ENCODE assay signal across 28 cellular contexts in the genomic region with DNA sequence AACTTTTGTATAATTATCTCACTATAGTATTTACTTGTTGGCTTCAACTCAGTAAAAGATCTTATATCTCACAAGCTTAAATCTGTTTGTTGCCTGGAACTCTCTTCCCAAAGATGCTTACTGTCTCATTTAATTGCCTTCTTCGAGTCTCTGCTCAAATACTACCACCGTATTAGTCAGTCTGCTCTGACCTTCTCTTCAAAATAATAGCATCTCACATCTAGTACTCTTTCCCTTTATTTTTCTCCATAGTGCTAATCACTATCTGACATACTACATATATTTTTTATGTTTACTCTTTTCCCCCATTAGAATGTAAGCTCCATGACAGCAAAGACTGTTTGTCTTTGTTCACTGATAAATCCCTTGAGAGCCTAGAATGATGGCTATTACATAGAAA. TPM values are rescaled to one million over a fixed set of nuclear protein-coding genes. Genes with fewer than 3 reads are reported as not detected.
DNase-seq lines count a peak whose midpoint lies in the region; FAIRE-seq and TF ChIP-seq lines count a peak whose summit lies in the region.
"Had no signal": no experiment of that assay in that cellular context is flagged by ENCODE, and none has a peak within 500 bp of the region (broad histone marks: within the 10 kb centered on the region; RNA-seq: fewer than 3 reads in every experiment).

No MANE protein-coding gene starts in this region.

- no peaks in the 10 kb centered on the region for H3K27me3 ChIP-seq in WERI-Rb-1 (ENCODE audit: insufficient read depth, low read depth, severe bottlenecking)
- no peaks in the 10 kb centered on the region for H3K27me3 ChIP-seq in ascending aorta
- H3K27me3 ChIP-seq in hepatocyte = no peaks in the 10 kb centered on the region
- no peaks in the 10 kb centered on the region for H3K27me3 ChIP-seq in thyroid gland
- H3K27me3 ChIP-seq: MG63, SJSA1 had no signal

- H3K79me2 ChIP-seq in hepatocyte = no peaks in the 10 kb centered on the region

- peak; percentile 67 for DNase-seq in NCI-H82 (lab: John Stamatoyannopoulos, UW)
- no peak for DNase-seq in WERI-Rb-1
- no peak for DNase-seq in osteocyte (ENCODE audit: extremely low spot score, unreplicated experiment)
- DNase-seq in ascending aorta (ENCODE audit: low spot score in 2 of 2) = no peak
- DNase-seq in hepatocyte (ENCODE audit: low spot score) = no peak
- no peak for DNase-seq in thyroid gland
- DNase-seq: C1 segment of cervical spinal cord; Caco-2; CD4-positive, alpha-beta memory T cell; DMS 273 treated with DMSO at 0.1 percent for 48 hours; DMS79; EL; KG1; MG63; NCI-H1105 treated with DMSO at 0.1 percent for 48 hours; NCI-H146; NCI-H1930; NCI-H2107; NCI-H446; NCI-H524 treated with DMSO at 0.1 percent for 48 hours; NCI-H774; PC-9; Right ventricle myocardium superior; RPMI8226 had no signal

- peak overlapping the region; percentile 37 for H3K27ac ChIP-seq in WERI-Rb-1
- no peak overlapping the region for H3K27ac ChIP-seq in ascending aorta
- H3K27ac ChIP-seq in hepatocyte = no peak overlapping the region
- no peak overlapping the region for H3K27ac ChIP-seq in thyroid gland
- H3K27ac ChIP-seq: PC-9, SJSA1 had no signal

- peak; percentile 8 for FAIRE-seq in G401.6 (lab: Jason Lieb, UNC)
- FAIRE-seq: GM12892, H54 had no signal

- no peak overlapping the region for H3K4me3 ChIP-seq in WERI-Rb-1 (ENCODE audit: low read depth, low read length)
- no peak overlapping the region for H3K4me3 ChIP-seq in ascending aorta
- no peak overlapping the region for H3K4me3 ChIP-seq in hepatocyte
- no peak overlapping the region for H3K4me3 ChIP-seq in thyroid gland (replicated peaks in 1 of 3)
- H3K4me3 ChIP-seq: MG63, PC-9, SJSA1 had no signal

- no peak overlapping the region for H3K4me3 Mint-ChIP-seq in osteocyte (ENCODE audit: unreplicated experiment)
- H3K4me3 Mint-ChIP-seq: CD4-positive, alpha-beta memory T cell had no signal

- H3K4me1 ChIP-seq in ascending aorta (no peaks in the 10 kb centered on the region), hepatocyte (ENCODE audit: insufficient read depth) (no peaks in the 10 kb centered on the region), thyroid gland (no peaks in the 10 kb centered on the region)
- H3K4me1 ChIP-seq: Caco-2, SJSA1 had no signal

- peak overlapping the region; percentile 0 for H3K27ac Mint-ChIP-seq in osteocyte (ENCODE audit: unreplicated experiment)

- intact Hi-C loops in ascending aorta (cut with DNase I) = no loop called here
- intact Hi-C loops in thyroid gland (cut with DNase I) = no loop called here

- peaks cover 61% of the 10 kb centered on the region for H3K36me3 Mint-ChIP-seq in osteocyte (ENCODE audit: unreplicated experiment)

- peaks cover 16% of the 10 kb centered on the region for H3K36me3 ChIP-seq in WERI-Rb-1
- H3K36me3 ChIP-seq in ascending aorta = peaks cover 42 to 48% of the 10 kb centered on the region in 2 donors
- no peaks in the 10 kb centered on the region for H3K36me3 ChIP-seq in hepatocyte (replicated peaks; ENCODE audit: insufficient read depth, low read depth)
- H3K36me3 ChIP-seq in thyroid gland = peaks cover 18 to 40% of the 10 kb centered on the region in 2 donors

- no peaks in the 10 kb centered on the region for H3K9me3 Mint-ChIP-seq in osteocyte (ENCODE audit: unreplicated experiment)

- WGBS in hepatocyte (ENCODE audit: low lambda C conversion rate, missing lambda C conversion rate) = 57% methylated on average over 2 of the region's 2 CpGs
- WGBS in thyroid gland, 2 donors = 73 to 77% methylated on average over 2 of the region's 2 CpGs

- H3K4me2 ChIP-seq in hepatocyte = no peak overlapping the region
- H3K4me2 ChIP-seq: PC-9 had no signal

- TF ChIP-seq CTCF in WERI-Rb-1 (IDR thresholded peaks at IDR 0.05; ENCODE audit: low read depth, low read length) (no peak), osteocyte (IDR thresholded peaks at IDR 0.05) (no peak), ascending aorta (IDR thresholded peaks at IDR 0.05) (no peak), hepatocyte (IDR thresholded peaks at IDR 0.05; ENCODE audit: poor library complexity) (no peak), thyroid gland (IDR thresholded peaks at IDR 0.05) (no peak)

- H4K20me1 ChIP-seq in hepatocyte (ENCODE audit: insufficient read depth, poor library complexity, severe bottlenecking) = no peaks in the 10 kb centered on the region

- TF ChIP-seq POLR2A in thyroid gland (IDR thresholded peaks at IDR 0.05) = no peak

- H3K9me3 ChIP-seq in WERI-Rb-1 (ENCODE audit: severe bottlenecking) = no peaks in the 10 kb centered on the region
- H3K9me3 ChIP-seq in ascending aorta = no peaks in the 10 kb centered on the region
- H3K9me3 ChIP-seq in hepatocyte (ENCODE audit: low read depth) = no peaks in the 10 kb centered on the region
- H3K9me3 ChIP-seq in thyroid gland = no peaks in the 10 kb centered on the region
- H3K9me3 ChIP-seq: Caco-2, MG63, SJSA1 had no signal

- H3K9me2 ChIP-seq in hepatocyte (replicated peaks; ENCODE audit: insufficient read depth) = no peaks in the 10 kb centered on the region

- H3K27me3 Mint-ChIP-seq in osteocyte (ENCODE audit: unreplicated experiment) = no peaks in the 10 kb centered on the region
- H3K27me3 Mint-ChIP-seq: CD4-positive, alpha-beta memory T cell had no signal

- H3K4me1 Mint-ChIP-seq in osteocyte (ENCODE audit: unreplicated experiment) = peaks cover 7% of the 10 kb centered on the region
- H3K4me1 Mint-ChIP-seq: CD4-positive, alpha-beta memory T cell had no signal

- no peak overlapping the region for H2AFZ ChIP-seq in hepatocyte
- H2AFZ ChIP-seq: PC-9 had no signal

RNA-seq across cellular contexts. Expression of a gene that starts 10.6 kb away (rescaled TPM):
- total RNA-seq in osteocyte = 0.52 and 0.83 TPM in 2 replicates
- not detected for total RNA-seq in ascending aorta
- total RNA-seq in hepatocyte = 0.77 TPM in 1 of 2 replicates, not detected in the other
- polyA plus RNA-seq in hepatocyte = 0.19 TPM in 1 of 2 replicates, not detected in the other
- total RNA-seq in thyroid gland = not detected
- total RNA-seq: CD4-positive, alpha-beta memory T cell; PC-9; Right ventricle myocardium superior had no signal
- polyA plus RNA-seq: CD4-positive, alpha-beta memory T cell had no signal
